1 cellular context compared by ENCODE assay signal in the genomic region with DNA sequence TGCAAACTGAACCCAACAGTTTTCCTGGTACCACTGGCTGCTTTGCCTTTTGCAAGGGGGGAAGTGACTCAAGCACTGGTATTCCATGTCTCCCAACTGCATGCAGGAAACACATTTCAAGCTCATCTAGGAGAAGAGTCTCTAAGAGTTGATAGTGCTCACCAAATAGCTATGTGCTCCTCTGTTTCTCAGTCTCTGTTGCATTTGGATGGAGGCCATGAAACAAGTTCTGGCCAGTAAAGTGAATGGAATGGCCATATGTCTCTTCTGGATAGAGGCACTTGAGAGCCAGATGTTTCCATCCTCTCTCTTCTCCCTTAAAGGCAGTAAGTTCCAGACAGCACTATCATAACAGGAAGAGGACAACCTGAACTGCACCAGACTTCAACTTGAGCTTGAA.
TF ChIP-seq lines count a peak whose summit lies in the region.

No MANE protein-coding gene starts in this region.

TF ChIP-seq in IMR-90, 13 proteins besides CTCF, POLR2A, EP300 and RAD21 (continued from another document):
- TF ChIP-seq, protein P1, sequence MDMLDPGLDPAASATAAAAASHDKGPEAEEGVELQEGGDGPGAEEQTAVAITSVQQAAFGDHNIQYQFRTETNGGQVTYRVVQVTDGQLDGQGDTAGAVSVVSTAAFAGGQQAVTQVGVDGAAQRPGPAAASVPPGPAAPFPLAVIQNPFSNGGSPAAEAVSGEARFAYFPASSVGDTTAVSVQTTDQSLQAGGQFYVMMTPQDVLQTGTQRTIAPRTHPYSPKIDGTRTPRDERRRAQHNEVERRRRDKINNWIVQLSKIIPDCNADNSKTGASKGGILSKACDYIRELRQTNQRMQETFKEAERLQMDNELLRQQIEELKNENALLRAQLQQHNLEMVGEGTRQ (IDR thresholded peaks at IDR 0.05; ENCODE audit: low read depth, low read length): no peak
- no peak for TF ChIP-seq CHD1 (IDR thresholded peaks at IDR 0.05; ENCODE audit: low read depth, low read length)
- no peak for TF ChIP-seq RFX5 (IDR thresholded peaks at IDR 0.05; ENCODE audit: low read depth, low read length)
- TF ChIP-seq NFE2L2 (IDR thresholded peaks at IDR 0.05; ENCODE audit: low read depth, low read length): no peak
- TF ChIP-seq CEBPB (IDR thresholded peaks at IDR 0.05; ENCODE audit: low read depth, low read length): no peak
